ENCODE assay signal across 8 cellular contexts in genomic region chr6:32971581-32972352, GRCh38. TPM values are rescaled to one million over a fixed set of nuclear protein-coding genes. Genes with fewer than 3 reads are reported as not detected.
DNase-seq lines count a peak whose midpoint lies in the region; ATAC-seq lines count a peak whose summit lies in the region.

No MANE protein-coding gene starts in this region.

- peak; percentile 100 for DNase-seq in CD1c-positive myeloid dendritic cell (ENCODE audit: extremely low spot score)
- DNase-seq in NCI-H748 (lab: John Stamatoyannopoulos, UW; ENCODE audit: unreplicated experiment): peak; percentile 100
- DNase-seq in activated CD4-positive, alpha-beta T cell treated with anti-CD3 and anti-CD28 coated beads, Interleukin-2, amount 50 U/mL, for 24 hours (ENCODE audit: low read depth in 1 of 2, low spot score in 1 of 2): peak; percentile 99 to 100
- DNase-seq in dedifferentiated amniotic fluid mesenchymal stem cell (ENCODE audit: extremely low spot score): peak; percentile 100
- peak; percentile 100 for DNase-seq in left lobe of liver (ENCODE audit: low spot score)
- DNase-seq in stimulated activated CD4-positive, alpha-beta T cell treated with anti-CD3 and anti-CD28 coated beads, Interleukin-2, amount 100 ng/mL, for 24 hours: peak; percentile 99

- ATAC-seq in GM19395 (IDR thresholded peaks at IDR 0.05; ENCODE audit: unreplicated experiment) (peak; percentile 58), HG03558 (IDR thresholded peaks at IDR 0.05; ENCODE audit: extremely low read depth, unreplicated experiment) (peak; percentile 27), left lobe of liver (peak; percentile 48)

RNA-seq across cellular contexts. Expression of gene BRD2, which starts 3.4 kb away (rescaled TPM):
- total RNA-seq in left lobe of liver: 76.2 TPM

RNA-seq across cellular contexts. Expression of gene HLA-DMA, which starts 18.9 kb away (rescaled TPM):
- 6.6 TPM for total RNA-seq in left lobe of liver

RNA-seq across cellular contexts. Expression of gene HLA-DMB, which starts 30.9 kb away (rescaled TPM):
- 2.6 TPM for total RNA-seq in left lobe of liver

RNA-seq across cellular contexts. Expression of gene HLA-DOA, which starts 37.6 kb away (rescaled TPM):
- total RNA-seq in left lobe of liver: 0.70 TPM

Comparison
In these comparisons a context has a peak if more than half of its experiments do, and no peak if none do; other contexts are left out.
1. Peak in every context shown above with its lines: DNase-seq and ATAC-seq.